In genomic region chr20:9532069-9532809, GRCh38 we compare ENCODE assay signal across 20 cellular contexts. TPM values are rescaled to one million over a fixed set of nuclear protein-coding genes. Genes with fewer than 3 reads are reported as not detected.
DNase-seq lines count a peak whose midpoint lies in the region; ATAC-seq and TF ChIP-seq lines count a peak whose summit lies in the region.
"Had no signal": no experiment of that assay in that cellular context is flagged by ENCODE, and none has a peak within 500 bp of the region (broad histone marks: within the 10 kb centered on the region; RNA-seq: fewer than 3 reads in every experiment).

No MANE protein-coding gene starts in this region.

- H3K36me3 Mint-ChIP-seq in GM23338 (ENCODE audit: low read depth) (no peaks in the 10 kb centered on the region), natural killer cell (no peaks in the 10 kb centered on the region)
- H3K36me3 Mint-ChIP-seq: activated naive CD4-positive, alpha-beta T cell treated with anti-CD3 and anti-CD28 coated beads, Interleukin-2, amount 50 U/mL, for 72 hours had no signal

- H3K27me3 ChIP-seq in GM23338 (ENCODE audit: insufficient read depth) (no peaks in the 10 kb centered on the region), esophagus muscularis mucosa (peaks cover 0 to 4% (median 0%) of the 10 kb centered on the region in 4 donors)
- H3K27me3 ChIP-seq: gastrocnemius medialis, vagina had no signal

- no peaks in the 10 kb centered on the region; the same call in 1 of the 2 replicates for H3K9me2 ChIP-seq in GM23338 (ENCODE audit: insufficient read depth)

- TF ChIP-seq CTCF in GM23338 (conservative IDR thresholded peaks at IDR 0.05; ENCODE audit: low read depth in 2 of 2) (no peak), esophagus muscularis mucosa (IDR thresholded peaks at IDR 0.05) (no peak), natural killer cell (IDR thresholded peaks at IDR 0.05) (no peak)

- H3K27ac Mint-ChIP-seq in GM23338 (no peak overlapping the region), natural killer cell (no peak overlapping the region)
- H3K27ac Mint-ChIP-seq: activated naive CD4-positive, alpha-beta T cell treated with anti-CD3 and anti-CD28 coated beads, Interleukin-2, amount 50 U/mL, for 72 hours; progenitor cell of endocrine pancreas had no signal

- H3K4me3 Mint-ChIP-seq in GM23338 = no peak overlapping the region
- H3K4me3 Mint-ChIP-seq in natural killer cell = no peak overlapping the region

- H3K4me3 ChIP-seq in GM23338 = no peak overlapping the region
- H3K4me3 ChIP-seq in esophagus muscularis mucosa = no peak overlapping the region
- H3K4me3 ChIP-seq: gastrocnemius medialis, smooth muscle cell, vagina had no signal

- H3F3A ChIP-seq in GM23338 (replicated peaks; ENCODE audit: low read depth) = no peaks in the 10 kb centered on the region

- no peaks in the 10 kb centered on the region for H4K20me1 ChIP-seq in GM23338 (replicated peaks; ENCODE audit: insufficient read depth)

- WGBS in esophagus muscularis mucosa = 59% methylated on average over 3 of the region's 3 CpGs

- H3K9me3 Mint-ChIP-seq in GM23338 (no peaks in the 10 kb centered on the region), natural killer cell (peaks cover 0 to 2% of the 10 kb centered on the region in 2 donors)

- no peak for TF ChIP-seq POLR2A in esophagus muscularis mucosa (IDR thresholded peaks at IDR 0.05; ENCODE audit: low read depth)

- H3K27me3 Mint-ChIP-seq in GM23338 (ENCODE audit: insufficient read depth, low read depth, poor library complexity) (no peaks in the 10 kb centered on the region), natural killer cell (ENCODE audit: low read depth in 2 of 2) (peaks cover 0 to 2% of the 10 kb centered on the region in 2 donors)
- H3K27me3 Mint-ChIP-seq: progenitor cell of endocrine pancreas had no signal

- peaks cover 18% of the 10 kb centered on the region for H3K4me1 ChIP-seq in GM23338 (ENCODE audit: insufficient read depth)
- no peaks in the 10 kb centered on the region for H3K4me1 ChIP-seq in esophagus muscularis mucosa
- H3K4me1 ChIP-seq: gastrocnemius medialis had no signal

- H3K27ac ChIP-seq in GM23338 (ENCODE audit: low read depth) = no peak overlapping the region
- no peak overlapping the region for H3K27ac ChIP-seq in esophagus muscularis mucosa (replicated peaks in 1 of 4)
- H3K27ac ChIP-seq: epithelial cell of prostate, gastrocnemius medialis, vagina had no signal

- intact Hi-C loops in esophagus muscularis mucosa (cut with DNase I) = no loop called here
- intact Hi-C loops in natural killer cell (cut with micrococcal nuclease) = no loop called here

- no peaks in the 10 kb centered on the region for H3K79me2 ChIP-seq in GM23338 (replicated peaks; ENCODE audit: insufficient read depth)

- no peaks in the 10 kb centered on the region for H3K9me3 ChIP-seq in esophagus muscularis mucosa
- H3K9me3 ChIP-seq: gastrocnemius medialis, vagina had no signal

- H3K36me3 ChIP-seq in GM23338 (ENCODE audit: insufficient read depth) (no peaks in the 10 kb centered on the region), esophagus muscularis mucosa (no peaks in the 10 kb centered on the region)
- H3K36me3 ChIP-seq: gastrocnemius medialis, vagina had no signal

- peak overlapping the region; percentile 44; the same call in 1 of the 2 replicates for H3K4me2 ChIP-seq in GM23338

- H3K4me1 Mint-ChIP-seq in GM23338 = peaks cover 26% of the 10 kb centered on the region
- no peaks in the 10 kb centered on the region for H3K4me1 Mint-ChIP-seq in natural killer cell

- DNase-seq in DMS153 (lab: John Stamatoyannopoulos, UW) (peak; percentile 69), GM23338 (ENCODE audit: low spot score) (no peak), NCI-H345 treated with DMSO at 0.1 percent for 48 hours (lab: John Stamatoyannopoulos, UW; ENCODE audit: unreplicated experiment) (peak; percentile 77), esophagus muscularis mucosa (ENCODE audit: extremely low spot score) (peak; percentile 12), natural killer cell (no peak)
- no peak for DNase-seq in NK-92 treated with Interleukin-12 subunit alpha and Interleukin-12 subunit beta, amount 100 ng/mL, for 24 hours (lab: John Stamatoyannopoulos, UW)
- DNase-seq: activated CD8-positive, alpha-beta memory T cell treated with anti-CD3 and anti-CD28 coated beads for 24 hours; cortex of kidney; gastrocnemius medialis; GF-D8; MM.1S; stimulated activated CD4-positive, alpha-beta T cell treated with anti-CD3 and anti-CD28 coated beads, Interleukin-4, amount 100 ng/mL, for 24 hours had no signal

- ATAC-seq in GM23338 (peak; percentile 51), natural killer cell (no peak), GM21529 (IDR thresholded peaks at IDR 0.05; ENCODE audit: unreplicated experiment) (no peak)
- ATAC-seq: activated naive CD4-positive, alpha-beta T cell treated with anti-CD3 and anti-CD28 coated beads, Interleukin-2, amount 50 U/mL, for 72 hours; gastrocnemius medialis had no signal

- no peak overlapping the region for H2AFZ ChIP-seq in GM23338

- no peak for TF ChIP-seq EP300 in esophagus muscularis mucosa (IDR thresholded peaks at IDR 0.05)

TF ChIP-seq in GM23338, 12 proteins besides CTCF, POLR2A, EP300 and RAD21 (continues in another document):
- TF ChIP-seq ZNF114 (CRISPR knock-in tag; IDR thresholded peaks at IDR 0.05) (no peak), ETS1 (IDR thresholded peaks at IDR 0.05) (no peak), ZNF462 (CRISPR knock-in tag; IDR thresholded peaks at IDR 0.05) (no peak), NANOG (IDR thresholded peaks at IDR 0.05; ENCODE audit: borderline replicate concordance) (no peak), POLR2AphosphoS5 (IDR thresholded peaks at IDR 0.05; ENCODE audit: low read depth) (no peak)

RNA-seq across cellular contexts. Expression of gene LAMP5, which starts 17.8 kb away (rescaled TPM):
- 0.21 and 0.62 TPM in 2 replicates for total RNA-seq in GM23338 (2014; rRNA removed; shearing (Covaris generic))
- polyA plus RNA-seq in GM23338 (2016; fragmentation: Nextera tagmentation; extraction: Ambion mirVana) = 0.10 and 0.29 TPM in 2 replicates
- total RNA-seq in esophagus muscularis mucosa = under 1 TPM in 1 of 4 donors, not detected in 3; 0.17 TPM
- total RNA-seq in natural killer cell = under 1 TPM in 1 of 3 donors, not detected in 2; 0.23 TPM
- total RNA-seq: activated naive CD4-positive, alpha-beta T cell treated with anti-CD3 and anti-CD28 coated beads, Interleukin-2, amount 50 U/mL, for 72 hours; gastrocnemius medialis; progenitor cell of endocrine pancreas; subcutaneous adipose tissue; T-helper 2 cell treated with Interferon-gamma antibody and Interleukin-4, amounts not matched to agents 100 ng/mL and 5 ng/mL, for 36 hours had no signal

Comparison
In these comparisons a context has a peak if more than half of its experiments do, and no peak if none do; other contexts are left out.
1. DNase-seq: peak in DMS153 (single experiment), NCI-H345 treated with DMSO at 0.1 percent for 48 hours (single experiment) and esophagus muscularis mucosa (single experiment); none in GM23338 (single experiment), NK-92 treated with Interleukin-12 subunit alpha and Interleukin-12 subunit beta, amount 100 ng/mL, for 24 hours (single experiment) and natural killer cell (single experiment).